ENCODE assay signal across 16 cellular contexts in genomic region chr2:12284037-12284436, GRCh38.
DNase-seq lines count a peak whose midpoint lies in the region; ATAC-seq, FAIRE-seq and TF ChIP-seq lines count a peak whose summit lies in the region.
"Had no signal": no experiment of that assay in that cellular context is flagged by ENCODE, and none has a peak within 500 bp of the region (broad histone marks: within the 10 kb centered on the region; RNA-seq: fewer than 3 reads in every experiment).

No MANE protein-coding gene starts in this region.

- TF ChIP-seq EP300 in K562 (IDR thresholded peaks at IDR 0.05; ENCODE audit: low read length) = no peak

- ATAC-seq in K562 = no peak
- ATAC-seq in sciatic nerve = peak; percentile 45
- ATAC-seq in GM18868 (IDR thresholded peaks at IDR 0.05; ENCODE audit: unreplicated experiment) = no peak

- H3K9me1 ChIP-seq in K562 (ENCODE audit: control insufficient read depth, insufficient read depth, low read length) = no peaks in the 10 kb centered on the region

- H3K4me2 ChIP-seq in PC-9 (0 out of 2 replicates have a peak overlapping the region, but pooled peaks have one; percentile 7), K562 (ENCODE audit: insufficient read depth, low read length) (peak overlapping the region; percentile 34; the same call in 1 of the 2 replicates), OCI-LY7 (ENCODE audit: low read length) (no peak overlapping the region)
- H3K4me2 ChIP-seq: BLaER1 treated with 17β-estradiol and CSF1 and Interleukin-3, amounts not matched to agents 10 nM and 100 nM had no signal

- peaks cover 47% of the 10 kb centered on the region for H3F3A ChIP-seq in PC-9 (ENCODE audit: insufficient read depth, low read depth)

- H3K27ac Mint-ChIP-seq in activated T-cell treated with anti-CD3 and anti-CD28 coated beads, Interleukin-2, amount 50 U/mL, for 24 hours = peak overlapping the region; percentile 47
- H3K27ac Mint-ChIP-seq: CD4-positive, CD25-positive, alpha-beta regulatory T cell; H9 had no signal

- intact Hi-C loops in PC-9 (cut with micrococcal nuclease; ENCODE audit: unreplicated experiment) = no loop called here
- intact Hi-C loops in K562 (cut with micrococcal nuclease) = loop anchor here (10.0 kb wide), 1 partner anchor 449 kb away; no protein-coding TSS in a partner anchor
- intact Hi-C loops in sciatic nerve (cut with DNase I) = no loop called here
- intact Hi-C loops in OCI-LY7 (cut with micrococcal nuclease; ENCODE audit: unreplicated experiment) = no loop called here

- TF ChIP-seq CTCF in PC-9 (conservative IDR thresholded peaks at IDR 0.05) = no peak
- no peak for TF ChIP-seq CTCF in K562 (IDR thresholded peaks at IDR 0.05 in 2 of 3, conservative IDR thresholded peaks at IDR 0.05 in 1 of 3; ENCODE audit: insufficient read depth in 2 of 3, low read depth in 1 of 3, low read length in 3 of 3)
- no peak for TF ChIP-seq CTCF in Peyer's patch (IDR thresholded peaks at IDR 0.05)
- TF ChIP-seq CTCF in OCI-LY7 (conservative IDR thresholded peaks at IDR 0.05; ENCODE audit: low read length) = no peak

- H3K27ac ChIP-seq in PC-9 (peak overlapping the region; percentile 48), K562 (ENCODE audit: extremely low read depth, low read depth, low read length) (peak overlapping the region; percentile 40), Peyer's patch (no peak overlapping the region), OCI-LY7 (ENCODE audit: low read depth, low read length, poor library complexity, severe bottlenecking) (no peak overlapping the region)
- H3K27ac ChIP-seq: 22Rv1; BLaER1 treated with 17β-estradiol and CSF1 and Interleukin-3, amounts not matched to agents 10 nM and 100 nM had no signal

- H3K4me1 ChIP-seq in PC-9 (replicated peaks; ENCODE audit: insufficient read depth) (peaks cover 52% of the 10 kb centered on the region), K562 (replicated peaks in 1 of 2; ENCODE audit: control insufficient read depth in 2 of 2, insufficient read depth in 2 of 2, low read length in 2 of 2) (peaks cover 5 to 24% of the 10 kb centered on the region in 2 experiments; a peak in 4 of 5 replicates), Peyer's patch (peaks cover 0 to 4% (median 0%) of the 10 kb centered on the region in 4 donors), OCI-LY7 (ENCODE audit: insufficient read depth, low read length, poor library complexity, severe bottlenecking) (no peaks in the 10 kb centered on the region)

- H3K79me2 ChIP-seq in PC-9 (ENCODE audit: low read depth) (no peaks in the 10 kb centered on the region), K562 (ENCODE audit: control insufficient read depth, insufficient read depth, low read length) (peaks cover 92% of the 10 kb centered on the region), OCI-LY7 (ENCODE audit: insufficient read depth, low read depth, low read length) (no peaks in the 10 kb centered on the region)

- WGBS in K562 (ENCODE audit: insufficient coverage, low coverage, missing lambda C conversion rate) = 50% methylated on average over 5 of the region's 5 CpGs

- H4K20me1 ChIP-seq in PC-9 (ENCODE audit: insufficient read depth) = no peaks in the 10 kb centered on the region
- H4K20me1 ChIP-seq in K562 (replicated peaks; ENCODE audit: control insufficient read depth, insufficient read depth, low read length) = no peaks in the 10 kb centered on the region
- no peaks in the 10 kb centered on the region for H4K20me1 ChIP-seq in OCI-LY7 (ENCODE audit: insufficient read depth, low read length)
- H4K20me1 ChIP-seq: BLaER1 treated with 17β-estradiol and CSF1 and Interleukin-3, amounts not matched to agents 10 nM and 100 nM had no signal

- H3K9ac ChIP-seq in K562 (ENCODE audit: insufficient read depth in 1 of 2, low read depth in 2 of 2, low read length in 2 of 2) = peak overlapping the region in 1 of 2 experiments; percentile 76; a peak in 2 of 4 replicates
- H3K9ac ChIP-seq: BLaER1 treated with 17β-estradiol and CSF1 and Interleukin-3, amounts not matched to agents 10 nM and 100 nM had no signal

- no peak overlapping the region for H3K4me3 ChIP-seq in PC-9
- no peak overlapping the region for H3K4me3 ChIP-seq in K562
- H3K4me3 ChIP-seq in Peyer's patch = no peak overlapping the region
- no peak overlapping the region for H3K4me3 ChIP-seq in OCI-LY7 (ENCODE audit: low read depth, low read length, poor library complexity, severe bottlenecking)
- H3K4me3 ChIP-seq: BLaER1 treated with 17β-estradiol and CSF1 and Interleukin-3, amounts not matched to agents 10 nM and 100 nM had no signal

- H3K4me3 Mint-ChIP-seq in activated T-cell treated with anti-CD3 and anti-CD28 coated beads, Interleukin-2, amount 50 U/mL, for 24 hours = no peak overlapping the region
- H3K4me3 Mint-ChIP-seq: CD4-positive, CD25-positive, alpha-beta regulatory T cell; H9 had no signal

- no peak for TF ChIP-seq POLR2A in K562 (conservative IDR thresholded peaks at IDR 0.05)
- TF ChIP-seq POLR2A in Peyer's patch (IDR thresholded peaks at IDR 0.05) = no peak

- CTCF ChIA-PET in PC-9 (lab: Charles Lee) = no interaction called here
- CTCF ChIA-PET in K562 (lab: Yijun Ruan, JAX; ENCODE audit: low intra/inter-chr PET ratio) = no interaction called here
- CTCF ChIA-PET in OCI-LY7 (lab: Charles Lee; ENCODE audit: unreplicated experiment) = no interaction called here

- no peak for FAIRE-seq in K562 (lab: Jason Lieb, UNC)

- in situ Hi-C loops in K562 (cut with MboI) = no loop called here

- no peaks in the 10 kb centered on the region for H3K9me2 ChIP-seq in PC-9 (ENCODE audit: insufficient read depth)
- no peaks in the 10 kb centered on the region for H3K9me2 ChIP-seq in OCI-LY7 (ENCODE audit: insufficient read depth, low read length)

- POLR2A ChIA-PET in PC-9 (lab: Charles Lee; ENCODE audit: unreplicated experiment) = no interaction called here
- POLR2A ChIA-PET in K562 (lab: Yijun Ruan, JAX) = no interaction called here
- POLR2A ChIA-PET in OCI-LY7 (lab: Charles Lee) = no interaction called here

- H3K36me3 ChIP-seq in PC-9 (ENCODE audit: low read depth) (no peaks in the 10 kb centered on the region), K562 (ENCODE audit: control insufficient read depth, insufficient read depth, low read length) (peaks cover 6% of the 10 kb centered on the region; the same call in 1 of the 3 replicates), Peyer's patch (no peaks in the 10 kb centered on the region), OCI-LY7 (ENCODE audit: insufficient read depth, low read length) (no peaks in the 10 kb centered on the region)
- H3K36me3 ChIP-seq: BLaER1 treated with 17β-estradiol and CSF1 and Interleukin-3, amounts not matched to agents 10 nM and 100 nM had no signal

- BruUV-seq in PC-9 (replicated peaks; lab: Mats Ljungman, UMichigan) = no TSS peak
- no TSS peak for BruUV-seq in K562 (replicated peaks; lab: Mats Ljungman, UMichigan)
- no TSS peak for BruUV-seq in OCI-LY7 (replicated peaks; lab: Mats Ljungman, UMichigan)

- H2AFZ ChIP-seq in PC-9 (no peak overlapping the region), K562 (ENCODE audit: low read depth, low read length) (peak overlapping the region; percentile 18; the same call in 1 of the 2 replicates), OCI-LY7 (ENCODE audit: low read length) (no peak overlapping the region)

- peaks cover 4% of the 10 kb centered on the region for H3K9me3 ChIP-seq in PC-9 (ENCODE audit: insufficient read depth, low read depth)
- H3K9me3 ChIP-seq in K562 (replicated peaks; ENCODE audit: control insufficient read depth, insufficient read depth, low read depth, low read length) = no peaks in the 10 kb centered on the region
- no peaks in the 10 kb centered on the region for H3K9me3 ChIP-seq in Peyer's patch
- no peaks in the 10 kb centered on the region for H3K9me3 ChIP-seq in OCI-LY7 (ENCODE audit: low read length)

- peaks cover 31% of the 10 kb centered on the region for H3K4me1 Mint-ChIP-seq in activated T-cell treated with anti-CD3 and anti-CD28 coated beads, Interleukin-2, amount 50 U/mL, for 24 hours (ENCODE audit: low read depth)

- no peak for DNase-seq in activated T-cell treated with anti-CD3 and anti-CD28 coated beads, Interleukin-2, amount 50 U/mL, for 24 hours
- DNase-seq in activated T-cell treated with anti-CD3 and anti-CD28 coated beads for 4 hours = no peak
- DNase-seq in PC-9 = no peak
- no peak for DNase-seq in K562 (ENCODE audit: extremely low read depth in 1 of 4, low spot score in 3 of 4)
- no peak for DNase-seq in sciatic nerve (ENCODE audit: low spot score)
- no peak for DNase-seq in Peyer's patch
- no peak for DNase-seq in OCI-LY7 (ENCODE audit: low spot score)
- DNase-seq: ACHN; CD4-positive, CD25-positive, alpha-beta regulatory T cell; DMS53; GF-D8; GOT3; H9 had no signal

- peaks cover 4% of the 10 kb centered on the region for H3K9me3 Mint-ChIP-seq in activated T-cell treated with anti-CD3 and anti-CD28 coated beads, Interleukin-2, amount 50 U/mL, for 24 hours
- H3K9me3 Mint-ChIP-seq: CD4-positive, CD25-positive, alpha-beta regulatory T cell had no signal

- peaks cover 15% of the 10 kb centered on the region for H3K27me3 Mint-ChIP-seq in activated T-cell treated with anti-CD3 and anti-CD28 coated beads, Interleukin-2, amount 50 U/mL, for 24 hours
- H3K27me3 Mint-ChIP-seq: CD4-positive, CD25-positive, alpha-beta regulatory T cell had no signal

- H3K27me3 ChIP-seq in PC-9 (ENCODE audit: insufficient read depth, low read depth) = no peaks in the 10 kb centered on the region
- no peaks in the 10 kb centered on the region for H3K27me3 ChIP-seq in K562 (ENCODE audit: control insufficient read depth in 2 of 2, insufficient read depth in 2 of 2, low read length in 2 of 2)
- no peaks in the 10 kb centered on the region for H3K27me3 ChIP-seq in Peyer's patch
- H3K27me3 ChIP-seq: BLaER1 treated with 17β-estradiol and CSF1 and Interleukin-3, amounts not matched to agents 10 nM and 100 nM had no signal

- TF ChIP-seq RAD21 in K562 (CRISPR knock-in tag; conservative IDR thresholded peaks at IDR 0.05 in 1 of 2, IDR thresholded peaks at IDR 0.05 in 1 of 2) = no peak

- no peaks in the 10 kb centered on the region for H3K36me3 Mint-ChIP-seq in activated T-cell treated with anti-CD3 and anti-CD28 coated beads, Interleukin-2, amount 50 U/mL, for 24 hours (ENCODE audit: low read depth)
- H3K36me3 Mint-ChIP-seq: CD4-positive, CD25-positive, alpha-beta regulatory T cell had no signal

TF ChIP-seq in K562, 482 proteins besides CTCF, POLR2A, EP300 and RAD21 (continues in another document):
- TF ChIP-seq CBX3 (IDR thresholded peaks at IDR 0.05; ENCODE audit: borderline replicate concordance in 1 of 2, low read length in 2 of 2) (0 out of 3 replicates have a peak, but pooled peaks of 1 of the 2 experiments have one; percentile 25), RBM25 (IDR thresholded peaks at IDR 0.05; ENCODE audit: low read depth, low read length, severe bottlenecking) (peak; percentile 22), ZNF316 (IDR thresholded peaks at IDR 0.05) (peak; percentile 56; the same call in 1 of the 2 replicates)

Comparison
In these comparisons a context has a peak if more than half of its experiments do, and no peak if none do; other contexts are left out.
1. H3K27ac ChIP-seq: peak in PC-9 (single experiment) and K562 (single experiment); none in Peyer's patch (0 of 4) and OCI-LY7 (single experiment).